In genomic region chr1:11681071-11681771, GRCh38 we compare ENCODE assay signal across 8 cellular contexts. TPM values are rescaled to one million over a fixed set of nuclear protein-coding genes. Genes with fewer than 3 reads are reported as not detected.
DNase-seq lines count a peak whose midpoint lies in the region; ATAC-seq, FAIRE-seq and TF ChIP-seq lines count a peak whose summit lies in the region.

Gene MAD2L2 (minus strand): TSS chr1:11681148. CDS start chr1:11680601, 547 bp downstream.

- TF ChIP-seq CTCF in astrocyte (IDR thresholded peaks at IDR 0.05; ENCODE audit: insufficient read depth, low read depth, low read length) (no peak), hepatocyte (IDR thresholded peaks at IDR 0.05; ENCODE audit: poor library complexity) (no peak)

- peak; percentile 90 for FAIRE-seq in GM12891 (lab: Jason Lieb, UNC)
- no peak for FAIRE-seq in astrocyte (lab: Jason Lieb, UNC)

- peak within 1 kb of the TSS; percentile 69 for H3K27ac Mint-ChIP-seq in astrocyte (ENCODE audit: unreplicated experiment)

- H3K36me3 ChIP-seq in astrocyte (ENCODE audit: insufficient read depth, low read length) (no peaks in the 10 kb centered on the region), hepatocyte (replicated peaks; ENCODE audit: insufficient read depth, low read depth) (no peaks in the 10 kb centered on the region), aorta (ENCODE audit: control insufficient read depth in 1 of 2, insufficient read depth in 2 of 2, low read length in 1 of 2) (no peaks in the 10 kb centered on the region)

- peaks cover 1% of the 10 kb centered on the region for H3K36me3 Mint-ChIP-seq in astrocyte (ENCODE audit: low read depth, unreplicated experiment)

- H3K4me1 ChIP-seq in astrocyte (ENCODE audit: insufficient read depth, low read length) (peaks cover 11% of the 10 kb centered on the region), hepatocyte (ENCODE audit: insufficient read depth) (peaks cover 7% of the 10 kb centered on the region), aorta (ENCODE audit: control insufficient read depth in 1 of 2, insufficient read depth in 2 of 2, low read length in 2 of 2) (no peaks in the 10 kb centered on the region)

- H3K9ac ChIP-seq in astrocyte (ENCODE audit: low read length), result peak within 1 kb of the TSS; percentile 84

- H3K27ac ChIP-seq in astrocyte (ENCODE audit: low read depth, low read length), result peak within 1 kb of the TSS; percentile 77
- peak within 1 kb of the TSS; percentile 74 for H3K27ac ChIP-seq in hepatocyte
- H3K27ac ChIP-seq in aorta (ENCODE audit: low read depth in 1 of 2, low read length in 2 of 2), result peak within 1 kb of the TSS in 1 of 2 donors; percentile 22

- H3K9me3 ChIP-seq in astrocyte (ENCODE audit: insufficient read depth, low read depth, low read length), result no peaks in the 10 kb centered on the region
- H3K9me3 ChIP-seq in hepatocyte (ENCODE audit: low read depth), result no peaks in the 10 kb centered on the region
- no peaks in the 10 kb centered on the region for H3K9me3 ChIP-seq in aorta (ENCODE audit: control insufficient read depth, low read length)

- peak; percentile 81 for ATAC-seq in HG02610 (IDR thresholded peaks at IDR 0.05; ENCODE audit: unreplicated experiment)
- peak; percentile 98 for ATAC-seq in aorta (ENCODE audit: low FRiP score)

- peaks cover 8% of the 10 kb centered on the region for H4K20me1 ChIP-seq in astrocyte (ENCODE audit: insufficient read depth, low read length)
- no peaks in the 10 kb centered on the region for H4K20me1 ChIP-seq in hepatocyte (ENCODE audit: insufficient read depth, poor library complexity, severe bottlenecking)

- no peak for TF ChIP-seq POLR2A in GM12891 (IDR thresholded peaks at IDR 0.05; ENCODE audit: low read depth, low read length)

- H3K27me3 Mint-ChIP-seq in astrocyte (ENCODE audit: low read depth, unreplicated experiment), result peaks cover 14% of the 10 kb centered on the region

- intact Hi-C loops in aorta (cut with DNase I), result loop anchor here in 1 of 2 donors (5.0 kb wide), 1 partner anchor 106 kb away; no protein-coding TSS in a partner anchor

- H3K4me1 Mint-ChIP-seq in astrocyte (ENCODE audit: low read depth, unreplicated experiment), result peaks cover 2% of the 10 kb centered on the region

- H3K4me3 ChIP-seq in astrocyte (ENCODE audit: insufficient read depth, low read depth, low read length), result peak within 1 kb of the TSS; percentile 69
- peak within 1 kb of the TSS; percentile 98 for H3K4me3 ChIP-seq in hepatocyte
- peak within 1 kb of the TSS; percentile 71 to 88 for H3K4me3 ChIP-seq in aorta (ENCODE audit: low read length in 2 of 2)

- H3K79me2 ChIP-seq in astrocyte (ENCODE audit: insufficient read depth, low read length), result no peaks in the 10 kb centered on the region
- H3K79me2 ChIP-seq in hepatocyte, result peaks cover 3% of the 10 kb centered on the region

- H3K9me3 Mint-ChIP-seq in astrocyte (ENCODE audit: unreplicated experiment), result no peaks in the 10 kb centered on the region

- no peaks in the 10 kb centered on the region for H3K9me2 ChIP-seq in hepatocyte (replicated peaks; ENCODE audit: insufficient read depth)

- DNase-seq in GM12891 (ENCODE audit: insufficient read length, low spot score) (peak; percentile 98), NCI-H1105 treated with DMSO at 0.1 percent for 48 hours (lab: John Stamatoyannopoulos, UW) (peak; percentile 82), T-helper 9 cell (peak; percentile 90), astrocyte (ENCODE audit: low read depth) (peak; percentile 52), hepatocyte (ENCODE audit: low spot score) (peak; percentile 92), retina (peak; percentile 84), aorta (peak; percentile 94 to 97)

- H2AFZ ChIP-seq in astrocyte (ENCODE audit: low read depth, low read length) (peak within 1 kb of the TSS; percentile 84), hepatocyte (peak within 1 kb of the TSS; percentile 94)

- H3K4me2 ChIP-seq in astrocyte (ENCODE audit: low read length), result peak within 1 kb of the TSS; percentile 96
- peak within 1 kb of the TSS; percentile 98 for H3K4me2 ChIP-seq in hepatocyte

- WGBS in hepatocyte (ENCODE audit: low lambda C conversion rate, missing lambda C conversion rate), result under 1% methylated on average over 67 of the region's 71 CpGs
- WGBS in aorta, 2 donors, result 0 to 1% methylated on average over 57 to 71 of the region's 71 CpGs

- H3K27me3 ChIP-seq in astrocyte (ENCODE audit: insufficient read depth, low read length) (no peaks in the 10 kb centered on the region), hepatocyte (peaks cover 7% of the 10 kb centered on the region), aorta (ENCODE audit: control insufficient read depth in 1 of 2, insufficient read depth in 2 of 2, low read length in 1 of 2) (no peaks in the 10 kb centered on the region)

- H3K4me3 Mint-ChIP-seq in astrocyte (ENCODE audit: unreplicated experiment), result peak within 1 kb of the TSS; percentile 89

TF ChIP-seq in GM12891, 5 proteins besides CTCF, POLR2A, EP300 and RAD21:
- TF ChIP-seq SPI1 (IDR thresholded peaks at IDR 0.05; ENCODE audit: low read depth, low read length) (no peak), POLR2AphosphoS5 (IDR thresholded peaks at IDR 0.05; ENCODE audit: low read depth, low read length) (no peak), PAX5 (IDR thresholded peaks at IDR 0.05; ENCODE audit: insufficient read depth, low read length, severe bottlenecking) (peak; percentile 32), POU2F2 (IDR thresholded peaks at IDR 0.05; ENCODE audit: low read depth, low read length) (no peak), TAF1 (IDR thresholded peaks at IDR 0.05; ENCODE audit: low read depth, low read length) (0 out of 2 replicates have a peak, but pooled peaks have one; percentile 8)

RNA-seq across cellular contexts. Expression of gene MAD2L2, which starts in this region (rescaled TPM):
- 47.6 TPM for polyA plus RNA-seq in GM12891 (2012; ENCODE audit: low read depth, missing spikeins)
- 29.3 and 30.1 TPM in 2 replicates for total RNA-seq in astrocyte
- total RNA-seq in hepatocyte, result 40.6 and 46.8 TPM in 2 replicates
- 63.2 and 72.7 TPM in 2 replicates for polyA plus RNA-seq in hepatocyte
- total RNA-seq in aorta, result 10 to 100 TPM; 23.4 to 24.1 TPM
- 10 to 100 TPM; 25.2 to 41.8 TPM for polyA plus RNA-seq in aorta
